ENCODE assay signal across 10 cellular contexts in genomic region chr7:35647171-35647574, GRCh38. TPM values are rescaled to one million over a fixed set of nuclear protein-coding genes. Genes with fewer than 3 reads are reported as not detected.
A peak's percentile ranks its signal among the peaks of the same experiment; 100 is the strongest.
DNase-seq lines count a peak whose midpoint lies in the region; ATAC-seq, FAIRE-seq and TF ChIP-seq lines count a peak whose summit lies in the region.
"Had no signal": no experiment of that assay in that cellular context is flagged by ENCODE, and none has a peak within 500 bp of the region (broad histone marks: within the 10 kb centered on the region; RNA-seq: fewer than 3 reads in every experiment).

No MANE protein-coding gene starts in this region.

- H3K4me1 ChIP-seq in right atrium auricular region, result peaks cover 0 to 40% of the 10 kb centered on the region in 2 donors
- H3K4me1 ChIP-seq in skeletal muscle tissue (ENCODE audit: control insufficient read depth in 3 of 3, insufficient read depth in 3 of 3, low read length in 3 of 3), result peaks cover 10 to 24% (median 18%) of the 10 kb centered on the region in 3 donors

- H3K4me3 ChIP-seq in right atrium auricular region (no peak overlapping the region), skeletal muscle tissue (ENCODE audit: low read length in 3 of 3) (peak overlapping the region in 1 of 3 donors; percentile 4)

- H3K27ac Mint-ChIP-seq in activated naive CD4-positive, alpha-beta T cell treated with anti-CD3 and anti-CD28 coated beads, Interleukin-2, amount 50 U/mL, for 72 hours, result peak overlapping the region in 1 of 2 donors; percentile 26

- no peak for ATAC-seq in HG02938 (IDR thresholded peaks at IDR 0.05; ENCODE audit: unreplicated experiment)
- no peak for ATAC-seq in activated naive CD4-positive, alpha-beta T cell treated with anti-CD3 and anti-CD28 coated beads, Interleukin-2, amount 50 U/mL, for 72 hours

- no peak overlapping the region for H3K9ac ChIP-seq in skeletal muscle tissue (ENCODE audit: low read depth in 1 of 3, low read length in 3 of 3)

- H3K9me3 Mint-ChIP-seq in activated naive CD4-positive, alpha-beta T cell treated with anti-CD3 and anti-CD28 coated beads, Interleukin-2, amount 50 U/mL, for 72 hours, result no peaks in the 10 kb centered on the region

- H3K36me3 Mint-ChIP-seq in activated naive CD4-positive, alpha-beta T cell treated with anti-CD3 and anti-CD28 coated beads, Interleukin-2, amount 50 U/mL, for 72 hours, result peaks cover 8 to 15% of the 10 kb centered on the region in 2 donors

- H3K27ac ChIP-seq in right atrium auricular region, result peak overlapping the region; percentile 49 to 68
- H3K27ac ChIP-seq in skeletal muscle tissue (ENCODE audit: low read depth, low read length), result peak overlapping the region; percentile 28
- H3K27ac ChIP-seq: HL-60 had no signal

- no peak for TF ChIP-seq CTCF in right atrium auricular region (IDR thresholded peaks at IDR 0.05)

- DNase-seq in NCI-H1092 treated with DMSO at 0.1 percent for 48 hours (lab: John Stamatoyannopoulos, UW) (peak; percentile 62), NCI-H1092 (lab: John Stamatoyannopoulos, UW) (no peak), SHP77 (lab: John Stamatoyannopoulos, UW) (peak; percentile 41 to 61), right atrium auricular region (ENCODE audit: low spot score) (no peak), RCC 7860 (ENCODE audit: low spot score) (no peak)
- DNase-seq in activated naive CD4-positive, alpha-beta T cell treated with anti-CD3 and anti-CD28 coated beads, Interleukin-2, amount 50 U/mL, for 72 hours (ENCODE audit: low spot score in 2 of 2), result no peak

- H3K27me3 ChIP-seq in right atrium auricular region (no peaks in the 10 kb centered on the region), skeletal muscle tissue (ENCODE audit: control insufficient read depth in 3 of 3, insufficient read depth in 3 of 3, low read length in 3 of 3) (no peaks in the 10 kb centered on the region)

- H3K36me3 ChIP-seq in right atrium auricular region (no peaks in the 10 kb centered on the region), skeletal muscle tissue (ENCODE audit: control insufficient read depth in 3 of 3, insufficient read depth in 3 of 3, low read length in 3 of 3) (peaks cover 0 to 6% (median 2%) of the 10 kb centered on the region in 3 donors)

- no peak for FAIRE-seq in RCC 7860 (lab: Jason Lieb, UNC)
- FAIRE-seq: A204.1 had no signal

- no peaks in the 10 kb centered on the region for H3K9me3 ChIP-seq in right atrium auricular region
- no peaks in the 10 kb centered on the region for H3K9me3 ChIP-seq in skeletal muscle tissue (ENCODE audit: control insufficient read depth in 3 of 3, low read length in 3 of 3)

RNA-seq across cellular contexts. Expression of gene HERPUD2, which starts 47.8 kb away (rescaled TPM):
- total RNA-seq in right atrium auricular region, result 10 to 100 TPM; 14.0 to 23.9 TPM
- total RNA-seq in skeletal muscle tissue, result 19.8 TPM
- 10 to 100 TPM; 21.9 to 22.3 TPM for total RNA-seq in activated naive CD4-positive, alpha-beta T cell treated with anti-CD3 and anti-CD28 coated beads, Interleukin-2, amount 50 U/mL, for 72 hours

Comparison
In these comparisons a context has a peak if more than half of its experiments do, and no peak if none do; other contexts are left out.
1. DNase-seq: peak in NCI-H1092 treated with DMSO at 0.1 percent for 48 hours (single experiment) and SHP77 (2 of 2); none in NCI-H1092 (single experiment), right atrium auricular region (single experiment), RCC 7860 (single experiment) and activated naive CD4-positive, alpha-beta T cell treated with anti-CD3 and anti-CD28 coated beads, Interleukin-2, amount 50 U/mL, for 72 hours (0 of 2).